18 cellular contexts compared by ENCODE assay signal in the genomic region with DNA sequence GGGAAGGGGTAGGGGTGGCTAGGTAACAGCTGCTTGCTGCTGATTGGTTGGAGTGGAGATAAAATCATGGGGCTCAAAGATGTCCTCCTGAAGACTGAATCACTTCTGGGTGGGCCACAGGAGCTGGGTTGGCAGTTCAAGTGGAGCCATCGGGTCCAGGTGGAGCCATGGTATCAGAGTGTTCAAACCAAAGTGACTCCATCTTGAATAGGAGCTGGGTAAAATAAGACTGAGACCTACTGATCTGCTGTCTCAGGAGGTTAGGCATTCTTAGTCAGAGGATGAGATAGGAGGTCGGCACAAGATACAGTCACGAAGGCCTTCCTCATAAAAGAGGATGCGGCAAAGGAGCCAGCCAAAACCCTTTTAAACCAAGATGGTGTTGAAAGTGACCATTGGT.
A peak's percentile ranks its signal among the peaks of the same experiment; 100 is the strongest.
DNase-seq lines count a peak whose midpoint lies in the region; ATAC-seq, FAIRE-seq and TF ChIP-seq lines count a peak whose summit lies in the region.
"Had no signal": no experiment of that assay in that cellular context is flagged by ENCODE, and none has a peak within 500 bp of the region (broad histone marks: within the 10 kb centered on the region; RNA-seq: fewer than 3 reads in every experiment).

No MANE protein-coding gene starts in this region.

- no peaks in the 10 kb centered on the region for H3K79me2 ChIP-seq in K562 (ENCODE audit: control insufficient read depth, insufficient read depth, low read length)

- no peaks in the 10 kb centered on the region for H3K36me3 ChIP-seq in HUES48 (ENCODE audit: control insufficient read depth, insufficient read depth, low read length)
- H3K36me3 ChIP-seq in K562 (ENCODE audit: control insufficient read depth, insufficient read depth, low read length) = no peaks in the 10 kb centered on the region
- H3K36me3 ChIP-seq in iPS-20b (ENCODE audit: insufficient read depth, low read depth, low read length) = no peaks in the 10 kb centered on the region
- H3K36me3 ChIP-seq: BLaER1 treated with 17β-estradiol and CSF1 and Interleukin-3, amounts not matched to agents 10 nM and 100 nM had no signal

- ATAC-seq in K562 = no peak
- ATAC-seq: CD8-positive, alpha-beta T cell; GM12878; HCT116 had no signal

- BruUV-seq in K562 (replicated peaks; lab: Mats Ljungman, UMichigan) = no TSS peak

- no peak for TF ChIP-seq EP300 in K562 (IDR thresholded peaks at IDR 0.05; ENCODE audit: low read length)

- FAIRE-seq in K562 (lab: Jason Lieb, UNC) = no peak
- FAIRE-seq: GM12878, H54 had no signal

- TF ChIP-seq CTCF in K562 (IDR thresholded peaks at IDR 0.05 in 2 of 3, conservative IDR thresholded peaks at IDR 0.05 in 1 of 3; ENCODE audit: insufficient read depth in 2 of 3, low read depth in 1 of 3, low read length in 3 of 3) = no peak

- H3K27ac ChIP-seq in HUES48 (ENCODE audit: low read depth, low read length) = peak overlapping the region; percentile 89
- no peak overlapping the region for H3K27ac ChIP-seq in K562 (ENCODE audit: extremely low read depth, low read depth, low read length)
- H3K27ac ChIP-seq in iPS-20b (ENCODE audit: low read length) = peak overlapping the region; percentile 4
- H3K27ac ChIP-seq: BLaER1 treated with 17β-estradiol and CSF1 and Interleukin-3, amounts not matched to agents 10 nM and 100 nM; HL-60 had no signal

- H3K4me2 ChIP-seq in K562 (ENCODE audit: insufficient read depth, low read length) = no peak overlapping the region
- H3K4me2 ChIP-seq: BLaER1 treated with 17β-estradiol and CSF1 and Interleukin-3, amounts not matched to agents 10 nM and 100 nM had no signal

- no peak for DNase-seq in K562 (ENCODE audit: extremely low read depth in 1 of 4, low spot score in 3 of 4)
- no peak for DNase-seq in NCI-H82 (lab: John Stamatoyannopoulos, UW)
- DNase-seq in retina = no peak
- DNase-seq in NCI-H2171 treated with DMSO at 0.1 percent for 48 hours (lab: John Stamatoyannopoulos, UW) = no peak
- DNase-seq: Calu3; CD8-positive, alpha-beta T cell; DMS 273 treated with DMSO at 0.1 percent for 48 hours; DMS53; DND-41; EL; HFFc6 had no signal

- in situ Hi-C loops in K562 (cut with MboI) = no loop called here

- no peak for TF ChIP-seq RAD21 in K562 (CRISPR knock-in tag; conservative IDR thresholded peaks at IDR 0.05 in 1 of 2, IDR thresholded peaks at IDR 0.05 in 1 of 2)

- H3K9me3 ChIP-seq in HUES48 (ENCODE audit: control insufficient read depth, insufficient read depth, low read length) (peaks cover 5% of the 10 kb centered on the region; the same call in 1 of the 2 replicates), K562 (replicated peaks; ENCODE audit: control insufficient read depth, insufficient read depth, low read depth, low read length) (no peaks in the 10 kb centered on the region), iPS-20b (ENCODE audit: insufficient read depth, low read depth, low read length) (no peaks in the 10 kb centered on the region)
- H3K9me3 ChIP-seq: BLaER1 treated with 17β-estradiol and CSF1 and Interleukin-3, amounts not matched to agents 10 nM and 100 nM had no signal

- no peak for TF ChIP-seq POLR2A in K562 (conservative IDR thresholded peaks at IDR 0.05)

- no peak overlapping the region for H2AFZ ChIP-seq in K562 (ENCODE audit: low read depth, low read length)

- no peaks in the 10 kb centered on the region for H3K9me1 ChIP-seq in K562 (ENCODE audit: control insufficient read depth, insufficient read depth, low read length)

- WGBS in K562 (ENCODE audit: insufficient coverage, low coverage, missing lambda C conversion rate) = 8% methylated on average over 4 of the region's 4 CpGs

- no peak overlapping the region for H3K9ac ChIP-seq in HUES48 (ENCODE audit: low read depth, low read length)
- H3K9ac ChIP-seq in K562 (ENCODE audit: insufficient read depth in 1 of 2, low read depth in 2 of 2, low read length in 2 of 2) = no peak overlapping the region
- H3K9ac ChIP-seq in iPS-20b (ENCODE audit: low read depth, low read length) = no peak overlapping the region
- H3K9ac ChIP-seq: BLaER1 treated with 17β-estradiol and CSF1 and Interleukin-3, amounts not matched to agents 10 nM and 100 nM had no signal

- intact Hi-C loops in K562 (cut with micrococcal nuclease) = no loop called here

- no peaks in the 10 kb centered on the region for H3K27me3 ChIP-seq in HUES48 (ENCODE audit: control insufficient read depth, insufficient read depth, low read length)
- H3K27me3 ChIP-seq in K562 (ENCODE audit: control insufficient read depth in 2 of 2, insufficient read depth in 2 of 2, low read length in 2 of 2) = 0 out of 5 replicates have a peak, but pooled peaks cover 0 to 4% of the 10 kb centered on the region in 2 experiments
- no peaks in the 10 kb centered on the region for H3K27me3 ChIP-seq in iPS-20b (ENCODE audit: insufficient read depth, low read length)
- H3K27me3 ChIP-seq: BLaER1 treated with 17β-estradiol and CSF1 and Interleukin-3, amounts not matched to agents 10 nM and 100 nM had no signal

- CTCF ChIA-PET in K562 (lab: Yijun Ruan, JAX; ENCODE audit: low intra/inter-chr PET ratio) = no interaction called here

- POLR2A ChIA-PET in K562 (lab: Yijun Ruan, JAX) = interaction anchor here (0.7 kb wide), 1 partner anchor 227 kb away, joined by 4 read pairs; no protein-coding TSS in a partner anchor

- no peaks in the 10 kb centered on the region for H4K20me1 ChIP-seq in K562 (replicated peaks; ENCODE audit: control insufficient read depth, insufficient read depth, low read length)
- H4K20me1 ChIP-seq: BLaER1 treated with 17β-estradiol and CSF1 and Interleukin-3, amounts not matched to agents 10 nM and 100 nM had no signal

- no peak overlapping the region for H3K4me3 ChIP-seq in HUES48 (ENCODE audit: low read depth, low read length)
- no peak overlapping the region for H3K4me3 ChIP-seq in K562
- H3K4me3 ChIP-seq in iPS-20b (ENCODE audit: low read length) = no peak overlapping the region
- H3K4me3 ChIP-seq: BLaER1 treated with 17β-estradiol and CSF1 and Interleukin-3, amounts not matched to agents 10 nM and 100 nM; GM12878 had no signal

- H3K4me1 ChIP-seq in HUES48 (ENCODE audit: control insufficient read depth, insufficient read depth, low read length) = peaks cover 18% of the 10 kb centered on the region
- H3K4me1 ChIP-seq in K562 (replicated peaks in 1 of 2; ENCODE audit: control insufficient read depth in 2 of 2, insufficient read depth in 2 of 2, low read length in 2 of 2) = no peaks in the 10 kb centered on the region
- peaks cover 14% of the 10 kb centered on the region; the same call in 1 of the 2 replicates for H3K4me1 ChIP-seq in iPS-20b (ENCODE audit: insufficient read depth, low read length)
- H3K4me1 ChIP-seq: BLaER1 treated with 17β-estradiol and CSF1 and Interleukin-3, amounts not matched to agents 10 nM and 100 nM had no signal

TF ChIP-seq in K562, 482 proteins besides CTCF, POLR2A, EP300 and RAD21 (continues in another document):
- TF ChIP-seq, protein P1, sequence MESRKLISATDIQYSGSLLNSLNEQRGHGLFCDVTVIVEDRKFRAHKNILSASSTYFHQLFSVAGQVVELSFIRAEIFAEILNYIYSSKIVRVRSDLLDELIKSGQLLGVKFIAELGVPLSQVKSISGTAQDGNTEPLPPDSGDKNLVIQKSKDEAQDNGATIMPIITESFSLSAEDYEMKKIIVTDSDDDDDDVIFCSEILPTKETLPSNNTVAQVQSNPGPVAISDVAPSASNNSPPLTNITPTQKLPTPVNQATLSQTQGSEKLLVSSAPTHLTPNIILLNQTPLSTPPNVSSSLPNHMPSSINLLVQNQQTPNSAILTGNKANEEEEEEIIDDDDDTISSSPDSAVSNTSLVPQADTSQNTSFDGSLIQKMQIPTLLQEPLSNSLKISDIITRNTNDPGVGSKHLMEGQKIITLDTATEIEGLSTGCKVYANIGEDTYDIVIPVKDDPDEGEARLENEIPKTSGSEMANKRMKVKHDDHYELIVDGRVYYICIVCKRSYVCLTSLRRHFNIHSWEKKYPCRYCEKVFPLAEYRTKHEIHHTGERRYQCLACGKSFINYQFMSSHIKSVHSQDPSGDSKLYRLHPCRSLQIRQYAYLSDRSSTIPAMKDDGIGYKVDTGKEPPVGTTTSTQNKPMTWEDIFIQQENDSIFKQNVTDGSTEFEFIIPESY (CRISPR knock-in tag; IDR thresholded peaks at IDR 0.05) = no peak
- TF ChIP-seq ZNF589 (CRISPR knock-in tag; IDR thresholded peaks at IDR 0.05; ENCODE audit: low read depth) (0 out of 2 replicates have a peak, but pooled peaks have one; percentile 39), ZNF324 (CRISPR knock-in tag; IDR thresholded peaks at IDR 0.05) (no peak), ETV6 (IDR thresholded peaks at IDR 0.05; ENCODE audit: borderline replicate concordance in 1 of 2, low read depth in 2 of 2, low read length in 1 of 2) (no peak), ETV6 (CRISPR knock-in tag; IDR thresholded peaks at IDR 0.05; ENCODE audit: borderline replicate concordance) (no peak), ZBTB9 (CRISPR knock-in tag; IDR thresholded peaks at IDR 0.05) (peak; percentile 70), ZNF212 (CRISPR knock-in tag; IDR thresholded peaks at IDR 0.05) (peak; percentile 79; the same call in 1 of the 2 replicates)
- TF ChIP-seq, protein P2, sequence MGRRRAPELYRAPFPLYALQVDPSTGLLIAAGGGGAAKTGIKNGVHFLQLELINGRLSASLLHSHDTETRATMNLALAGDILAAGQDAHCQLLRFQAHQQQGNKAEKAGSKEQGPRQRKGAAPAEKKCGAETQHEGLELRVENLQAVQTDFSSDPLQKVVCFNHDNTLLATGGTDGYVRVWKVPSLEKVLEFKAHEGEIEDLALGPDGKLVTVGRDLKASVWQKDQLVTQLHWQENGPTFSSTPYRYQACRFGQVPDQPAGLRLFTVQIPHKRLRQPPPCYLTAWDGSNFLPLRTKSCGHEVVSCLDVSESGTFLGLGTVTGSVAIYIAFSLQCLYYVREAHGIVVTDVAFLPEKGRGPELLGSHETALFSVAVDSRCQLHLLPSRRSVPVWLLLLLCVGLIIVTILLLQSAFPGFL (CRISPR knock-in tag; IDR thresholded peaks at IDR 0.05) = no peak
